9 cellular contexts compared by ENCODE assay signal in genomic region chr22:50532353-50532700, GRCh38. TPM values are rescaled to one million over a fixed set of nuclear protein-coding genes. Genes with fewer than 3 reads are reported as not detected.
A peak's percentile ranks its signal among the peaks of the same experiment; 100 is the strongest.
DNase-seq lines count a peak whose midpoint lies in the region; ATAC-seq and FAIRE-seq lines count a peak whose summit lies in the region.
"Had no signal": no experiment of that assay in that cellular context is flagged by ENCODE, and none has a peak within 500 bp of the region (broad histone marks: within the 10 kb centered on the region; RNA-seq: fewer than 3 reads in every experiment).

No MANE protein-coding gene starts in this region.

- peak overlapping the region in 4 of 5 donors; percentile 71 to 85 (median 74) for H3K4me3 ChIP-seq in subcutaneous abdominal adipose tissue (ENCODE audit: low read depth in 1 of 5, low read length in 5 of 5)

- peaks cover 4 to 62% (median 35%) of the 10 kb centered on the region in 5 donors for H3K4me1 ChIP-seq in subcutaneous abdominal adipose tissue (ENCODE audit: control insufficient read depth in 5 of 5, insufficient read depth in 5 of 5, low read length in 5 of 5)

- POLR2A ChIA-PET in activated naive CD8-positive, alpha-beta T cell treated with anti-CD3 and anti-CD28 coated beads, Interleukin-2, amount 10 ng/mL, durations not matched to agents 7 days and 5 days (lab: Charles Lee), result interaction anchor here (0.5 to 13.0 kb wide), 11 partner anchors 10 to 225 kb away, joined by 3 to 247 read pairs (median 8); partner anchors contain the start of genes CHKB, KLHDC7B, LMF2 and NCAPH2

- DNase-seq in NK-92 treated with Interleukin-12 subunit alpha and Interleukin-12 subunit beta, amount 100 ng/mL, for 24 hours (lab: John Stamatoyannopoulos, UW), result peak; percentile 40
- no peak for DNase-seq in NK-92 (lab: John Stamatoyannopoulos, UW; ENCODE audit: unreplicated experiment)
- peak; percentile 66 for DNase-seq in activated naive CD8-positive, alpha-beta T cell treated with anti-CD3 and anti-CD28 coated beads, Interleukin-2, amount 10 ng/mL, durations not matched to agents 7 days and 5 days
- no peak for DNase-seq in immature natural killer cell
- no peak for DNase-seq in urothelium cell line (ENCODE audit: low spot score)
- DNase-seq in nucleus accumbens (lab: John Stamatoyannopoulos, UW), result no peak
- no peak for DNase-seq in DMS114 treated with DMSO at 0.1 percent for 48 hours (lab: John Stamatoyannopoulos, UW; ENCODE audit: unreplicated experiment)

- no peaks in the 10 kb centered on the region for H3K9me3 ChIP-seq in subcutaneous abdominal adipose tissue (ENCODE audit: control insufficient read depth in 5 of 5, low read length in 5 of 5)

- H3K27ac ChIP-seq in subcutaneous abdominal adipose tissue (ENCODE audit: low read depth, low read length), result peak overlapping the region; percentile 95

- peaks cover 24% of the 10 kb centered on the region for H3K36me3 Mint-ChIP-seq in activated naive CD8-positive, alpha-beta T cell treated with anti-CD3 and anti-CD28 coated beads, Interleukin-2, amount 10 ng/mL, durations not matched to agents 7 days and 5 days
- no peaks in the 10 kb centered on the region for H3K36me3 Mint-ChIP-seq in immature natural killer cell

- H3K27me3 ChIP-seq in subcutaneous abdominal adipose tissue (ENCODE audit: control insufficient read depth in 5 of 5, insufficient read depth in 4 of 5, low read length in 5 of 5), result no peaks in the 10 kb centered on the region

- H3K9ac ChIP-seq in subcutaneous abdominal adipose tissue (ENCODE audit: low read length in 5 of 5), result peak overlapping the region in 4 of 5 donors; percentile 48 to 93 (median 86)

- H3K36me3 ChIP-seq in subcutaneous abdominal adipose tissue (ENCODE audit: control insufficient read depth in 5 of 5, insufficient read depth in 5 of 5, low read length in 5 of 5), result no peaks in the 10 kb centered on the region

- H3K4me1 Mint-ChIP-seq in activated naive CD8-positive, alpha-beta T cell treated with anti-CD3 and anti-CD28 coated beads, Interleukin-2, amount 10 ng/mL, durations not matched to agents 7 days and 5 days, result peaks cover 41% of the 10 kb centered on the region
- peaks cover 13 to 17% of the 10 kb centered on the region in 2 donors for H3K4me1 Mint-ChIP-seq in immature natural killer cell

- no peaks in the 10 kb centered on the region for H3K9me3 Mint-ChIP-seq in activated naive CD8-positive, alpha-beta T cell treated with anti-CD3 and anti-CD28 coated beads, Interleukin-2, amount 10 ng/mL, durations not matched to agents 7 days and 5 days
- peaks cover 0 to 1% (median 0%) of the 10 kb centered on the region in 6 donors for H3K9me3 Mint-ChIP-seq in immature natural killer cell

- H3K27ac Mint-ChIP-seq in activated naive CD8-positive, alpha-beta T cell treated with anti-CD3 and anti-CD28 coated beads, Interleukin-2, amount 10 ng/mL, durations not matched to agents 7 days and 5 days, result peak overlapping the region; percentile 100
- peak overlapping the region in 5 of 6 donors; percentile 26 to 91 (median 53) for H3K27ac Mint-ChIP-seq in immature natural killer cell

- ATAC-seq in activated naive CD8-positive, alpha-beta T cell treated with anti-CD3 and anti-CD28 coated beads, Interleukin-2, amount 10 ng/mL, durations not matched to agents 7 days and 5 days (ENCODE audit: low read depth), result no peak

- peak overlapping the region; percentile 95 for H3K4me3 Mint-ChIP-seq in activated naive CD8-positive, alpha-beta T cell treated with anti-CD3 and anti-CD28 coated beads, Interleukin-2, amount 10 ng/mL, durations not matched to agents 7 days and 5 days
- H3K4me3 Mint-ChIP-seq in immature natural killer cell, result peak overlapping the region; percentile 45 to 92 (median 61)

- FAIRE-seq in urothelium cell line (lab: Jason Lieb, UNC), result no peak

- no peaks in the 10 kb centered on the region for H3K27me3 Mint-ChIP-seq in activated naive CD8-positive, alpha-beta T cell treated with anti-CD3 and anti-CD28 coated beads, Interleukin-2, amount 10 ng/mL, durations not matched to agents 7 days and 5 days
- peaks cover 0 to 19% (median 10%) of the 10 kb centered on the region in 3 donors for H3K27me3 Mint-ChIP-seq in immature natural killer cell (ENCODE audit: low read depth in 3 of 3)

RNA-seq across cellular contexts. Expression of gene TYMP, which starts 2.5 kb away (rescaled TPM):
- 10 to 100 TPM; 86.3 to 94.5 TPM for total RNA-seq in activated naive CD8-positive, alpha-beta T cell treated with anti-CD3 and anti-CD28 coated beads, Interleukin-2, amount 10 ng/mL, durations not matched to agents 7 days and 5 days
- polyA plus RNA-seq in immature natural killer cell, result 10 to 100 TPM; 21.2 to 31.2 (median 25.5) TPM

RNA-seq across cellular contexts. Expression of gene SCO2, which starts 6.9 kb away (rescaled TPM):
- 10 to 100 TPM in 1 of 2 experiments, 1 to 10 TPM in 1; 8.1 to 12.8 TPM for total RNA-seq in activated naive CD8-positive, alpha-beta T cell treated with anti-CD3 and anti-CD28 coated beads, Interleukin-2, amount 10 ng/mL, durations not matched to agents 7 days and 5 days
- 10 to 100 TPM in 1 of 3 donors, 1 to 10 TPM in 2; 8.3 to 14.8 (median 9.9) TPM for polyA plus RNA-seq in immature natural killer cell

RNA-seq across cellular contexts. Expression of gene KLHDC7B, which starts 13.4 kb away (rescaled TPM):
- total RNA-seq in activated naive CD8-positive, alpha-beta T cell treated with anti-CD3 and anti-CD28 coated beads, Interleukin-2, amount 10 ng/mL, durations not matched to agents 7 days and 5 days, result 10 to 100 TPM; 18.8 to 21.9 TPM
- polyA plus RNA-seq in immature natural killer cell, result 1 to 10 TPM; 2.4 to 8.1 (median 4.5) TPM
- total RNA-seq: myocyte had no signal

RNA-seq across cellular contexts. Expression of gene NCAPH2, which starts 24.3 kb away (rescaled TPM):
- total RNA-seq in activated naive CD8-positive, alpha-beta T cell treated with anti-CD3 and anti-CD28 coated beads, Interleukin-2, amount 10 ng/mL, durations not matched to agents 7 days and 5 days, result 100 to 1,000 TPM; 126 TPM
- polyA plus RNA-seq in immature natural killer cell, result 10 to 100 TPM; 41.8 to 46.7 (median 46.5) TPM

RNA-seq across cellular contexts. Expression of gene LMF2, which starts 24.8 kb away (rescaled TPM):
- 100 to 1,000 TPM; 128 to 141 TPM for total RNA-seq in activated naive CD8-positive, alpha-beta T cell treated with anti-CD3 and anti-CD28 coated beads, Interleukin-2, amount 10 ng/mL, durations not matched to agents 7 days and 5 days
- polyA plus RNA-seq in immature natural killer cell, result 10 to 100 TPM; 16.3 to 40.4 (median 20.1) TPM

Comparison
In these comparisons a context has a peak if more than half of its experiments do, and no peak if none do; other contexts are left out.
1. DNase-seq: peak in NK-92 treated with Interleukin-12 subunit alpha and Interleukin-12 subunit beta, amount 100 ng/mL, for 24 hours (single experiment) and activated naive CD8-positive, alpha-beta T cell treated with anti-CD3 and anti-CD28 coated beads, Interleukin-2, amount 10 ng/mL, durations not matched to agents 7 days and 5 days (single experiment); none in NK-92 (single experiment), immature natural killer cell (0 of 3), urothelium cell line (single experiment), nucleus accumbens (0 of 56) and DMS114 treated with DMSO at 0.1 percent for 48 hours (single experiment).